In genomic region chr22:40237788-40238424, GRCh38 we compare ENCODE assay signal across 14 cellular contexts.
DNase-seq lines count a peak whose midpoint lies in the region; ATAC-seq and TF ChIP-seq lines count a peak whose summit lies in the region.
"Had no signal": no experiment of that assay in that cellular context is flagged by ENCODE, and none has a peak within 500 bp of the region (broad histone marks: within the 10 kb centered on the region; RNA-seq: fewer than 3 reads in every experiment).

No MANE protein-coding gene starts in this region.

- H3K27ac ChIP-seq in breast epithelium = peak overlapping the region; percentile 82
- H3K27ac ChIP-seq: 22Rv1 had no signal

- no peak overlapping the region for H3K4me3 ChIP-seq in breast epithelium
- H3K4me3 ChIP-seq: lung had no signal

- no peak for ATAC-seq in GM18519 (IDR thresholded peaks at IDR 0.05; ENCODE audit: low FRiP score, unreplicated experiment)

- H3K27me3 Mint-ChIP-seq in T-helper 2 cell treated with Interferon-gamma antibody and Interleukin-4, amounts not matched to agents 5 μg/mL and 100 μg/mL, for 36 hours (ENCODE audit: low read depth) = no peaks in the 10 kb centered on the region
- no peaks in the 10 kb centered on the region for H3K27me3 Mint-ChIP-seq in IgD-negative memory B cell
- H3K27me3 Mint-ChIP-seq in progenitor cell of endocrine pancreas = no peaks in the 10 kb centered on the region
- H3K27me3 Mint-ChIP-seq: activated naive CD4-positive, alpha-beta T cell treated with anti-CD3 and anti-CD28 coated beads, Interleukin-2, amount 10 ng/mL, durations not matched to agents 7 days and 5 days had no signal

- TF ChIP-seq POLR2A in breast epithelium (IDR thresholded peaks at IDR 0.05) = no peak

- H3K4me1 ChIP-seq in breast epithelium = peaks cover 0 to 11% of the 10 kb centered on the region in 2 donors

- no peaks in the 10 kb centered on the region for H3K9me3 Mint-ChIP-seq in T-helper 2 cell treated with Interferon-gamma antibody and Interleukin-4, amounts not matched to agents 5 μg/mL and 100 μg/mL, for 36 hours
- H3K9me3 Mint-ChIP-seq in IgD-negative memory B cell = no peaks in the 10 kb centered on the region
- H3K9me3 Mint-ChIP-seq in progenitor cell of endocrine pancreas (ENCODE audit: low read depth) = no peaks in the 10 kb centered on the region
- H3K9me3 Mint-ChIP-seq: activated naive CD4-positive, alpha-beta T cell treated with anti-CD3 and anti-CD28 coated beads, Interleukin-2, amount 10 ng/mL, durations not matched to agents 7 days and 5 days had no signal

- no peak overlapping the region for H3K4me3 Mint-ChIP-seq in T-helper 2 cell treated with Interferon-gamma antibody and Interleukin-4, amounts not matched to agents 5 μg/mL and 100 μg/mL, for 36 hours
- H3K4me3 Mint-ChIP-seq in IgD-negative memory B cell (peak overlapping the region in 3 of 4 donors; percentile 21 to 61 (median 56)), progenitor cell of endocrine pancreas (ENCODE audit: low read depth) (no peak overlapping the region)
- H3K4me3 Mint-ChIP-seq: activated naive CD4-positive, alpha-beta T cell treated with anti-CD3 and anti-CD28 coated beads, Interleukin-2, amount 10 ng/mL, durations not matched to agents 7 days and 5 days had no signal

- peak overlapping the region; percentile 76 for H3K27ac Mint-ChIP-seq in T-helper 2 cell treated with Interferon-gamma antibody and Interleukin-4, amounts not matched to agents 5 μg/mL and 100 μg/mL, for 36 hours
- H3K27ac Mint-ChIP-seq in IgD-negative memory B cell (peak overlapping the region; percentile 33 to 91 (median 39)), progenitor cell of endocrine pancreas (peak overlapping the region; percentile 79)
- H3K27ac Mint-ChIP-seq: activated naive CD4-positive, alpha-beta T cell treated with anti-CD3 and anti-CD28 coated beads, Interleukin-2, amount 10 ng/mL, durations not matched to agents 7 days and 5 days had no signal

- TF ChIP-seq CTCF in breast epithelium (IDR thresholded peaks at IDR 0.05) = no peak
- no peak for TF ChIP-seq CTCF in progenitor cell of endocrine pancreas (IDR thresholded peaks at IDR 0.05; ENCODE audit: unreplicated experiment)

- no peaks in the 10 kb centered on the region for H3K27me3 ChIP-seq in breast epithelium

- intact Hi-C loops in breast epithelium (cut with DNase I; ENCODE audit: low total_unique reads) = no loop called here

- H3K36me3 Mint-ChIP-seq in T-helper 2 cell treated with Interferon-gamma antibody and Interleukin-4, amounts not matched to agents 5 μg/mL and 100 μg/mL, for 36 hours (ENCODE audit: low read depth) = peaks cover 16% of the 10 kb centered on the region
- H3K36me3 Mint-ChIP-seq in IgD-negative memory B cell (peaks cover 2% of the 10 kb centered on the region), progenitor cell of endocrine pancreas (ENCODE audit: insufficient read depth) (peaks cover 11% of the 10 kb centered on the region)

- no peaks in the 10 kb centered on the region for H3K9me3 ChIP-seq in breast epithelium

- peaks cover 55% of the 10 kb centered on the region for H3K4me1 Mint-ChIP-seq in T-helper 2 cell treated with Interferon-gamma antibody and Interleukin-4, amounts not matched to agents 5 μg/mL and 100 μg/mL, for 36 hours (ENCODE audit: low read depth)
- H3K4me1 Mint-ChIP-seq in IgD-negative memory B cell (peaks cover 54 to 70% (median 66%) of the 10 kb centered on the region in 3 donors), progenitor cell of endocrine pancreas (ENCODE audit: low read depth) (peaks cover 31% of the 10 kb centered on the region)

- no peaks in the 10 kb centered on the region for H3K36me3 ChIP-seq in breast epithelium

- no peak for DNase-seq in T-helper 2 cell treated with Interferon-gamma antibody and Interleukin-4, amounts not matched to agents 5 μg/mL and 100 μg/mL, for 36 hours (ENCODE audit: low spot score)
- DNase-seq in T-helper 2 cell (no peak), breast epithelium (ENCODE audit: low spot score in 2 of 2) (no peak), progenitor cell of endocrine pancreas (ENCODE audit: low spot score, unreplicated experiment) (no peak), HuH-7.5 (ENCODE audit: low spot score) (no peak), pons (ENCODE audit: low spot score) (no peak)
- DNase-seq: activated naive CD4-positive, alpha-beta T cell treated with anti-CD3 and anti-CD28 coated beads, Interleukin-2, amount 10 ng/mL, durations not matched to agents 7 days and 5 days; DMS79 treated with DMSO at 0.1 percent for 48 hours; hippocampal formation; NCI-H2107 had no signal

Comparison
In these comparisons a context has a peak if more than half of its experiments do, and no peak if none do; other contexts are left out.
1. H3K4me3 Mint-ChIP-seq: peak in IgD-negative memory B cell (3 of 4); none in T-helper 2 cell treated with Interferon-gamma antibody and Interleukin-4, amounts not matched to agents 5 μg/mL and 100 μg/mL, for 36 hours (single experiment) and progenitor cell of endocrine pancreas (single experiment).
2. Peak in every context shown above with its lines, with median percentiles within 50 percentile points of each other: H3K27ac Mint-ChIP-seq.